ENCODE assay signal across 8 cellular contexts in the genomic region with DNA sequence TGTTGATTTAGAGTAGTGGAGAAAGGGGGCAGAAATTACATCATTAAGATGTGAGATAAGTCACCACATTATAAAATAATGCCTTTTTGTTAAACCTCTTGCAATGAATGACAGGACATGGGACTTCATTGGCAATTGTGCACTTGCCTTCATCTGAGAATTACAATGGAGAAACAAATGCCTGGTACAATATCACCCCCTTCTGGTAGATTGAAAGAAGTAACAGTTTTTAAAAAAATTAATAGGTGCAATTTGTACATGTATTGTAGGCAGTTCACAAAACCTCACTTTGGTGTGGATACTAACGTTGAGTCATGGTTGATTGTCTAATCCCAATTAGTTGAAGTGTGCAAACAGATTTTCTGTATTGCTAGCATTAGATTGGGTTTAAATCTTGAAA. TPM values are rescaled to one million over a fixed set of nuclear protein-coding genes. Genes with fewer than 3 reads are reported as not detected.
DNase-seq lines count a peak whose midpoint lies in the region; ATAC-seq, FAIRE-seq and TF ChIP-seq lines count a peak whose summit lies in the region.

No MANE protein-coding gene starts in this region.

- no peaks in the 10 kb centered on the region for H3K9me3 ChIP-seq in A549

- TF ChIP-seq POLR2A in A549 (IDR thresholded peaks at IDR 0.05; ENCODE audit: low read length): no peak

- peak; percentile 88 to 89 for TF ChIP-seq RAD21 in A549 (conservative IDR thresholded peaks at IDR 0.05 in 1 of 2, IDR thresholded peaks at IDR 0.05 in 1 of 2)

- TF ChIP-seq CTCF in A549 (IDR thresholded peaks at IDR 0.05) (peak; percentile 85), GM10248 (IDR thresholded peaks at IDR 0.05; ENCODE audit: control extremely low read depth, extremely low read depth, low read depth, missing control alignments) (peak; percentile 50)

- FAIRE-seq in A549 (lab: Jason Lieb, UNC): no peak
- peak; percentile 89 for FAIRE-seq in RCC 7860 (lab: Jason Lieb, UNC)

- CTCF ChIA-PET in A549 (lab: Yijun Ruan, JAX): interaction anchor here (0.6 to 9.3 kb wide), 27 partner anchors 10 to 570 kb away, joined by 3 to 161 read pairs (median 5); no protein-coding TSS in a partner anchor
- CTCF ChIA-PET in GM10248 (lab: Yijun Ruan, JAX): interaction anchor here (0.7 to 9.1 kb wide), 22 partner anchors 15 to 188 kb away, joined by 3 to 120 read pairs (median 4); partner anchors contain the start of gene GPR171

- H3K4me2 ChIP-seq in A549: no peak overlapping the region

- POLR2A ChIA-PET in A549 (lab: Yijun Ruan, JAX): no interaction called here
- POLR2A ChIA-PET in GM10248 (lab: Yijun Ruan, JAX): no interaction called here

- 2% methylated on average over 1 of the region's 1 CpG for WGBS in A549 (ENCODE audit: missing lambda C conversion rate)

- no peak overlapping the region for H3K4me3 ChIP-seq in A549
- H3K4me3 ChIP-seq in Jurkat, Clone E6-1 (ENCODE audit: low read length): no peak overlapping the region

- TF ChIP-seq EP300 in A549 (IDR thresholded peaks at IDR 0.05): no peak

- peaks cover 11% of the 10 kb centered on the region; the same call in 2 of the 3 replicates for H3K4me1 ChIP-seq in A549

- ATAC-seq in A549: peak; percentile 63 to 85; a peak in 3 of 6 replicates
- ATAC-seq in HG02763 (IDR thresholded peaks at IDR 0.05; ENCODE audit: unreplicated experiment): no peak

- H3K27ac ChIP-seq in A549: no peak overlapping the region

- peak; percentile 60 to 63 for DNase-seq in A549 (ENCODE audit: low read depth in 1 of 2, low spot score in 1 of 2)
- DNase-seq in GM10248 (ENCODE audit: extremely low spot score): peak; percentile 50
- DNase-seq in Jurkat, Clone E6-1 (ENCODE audit: low read depth, low spot score): peak; percentile 69
- peak; percentile 70 for DNase-seq in RCC 7860 (ENCODE audit: low spot score)
- DNase-seq in dedifferentiated amniotic fluid mesenchymal stem cell (ENCODE audit: extremely low spot score): peak; percentile 66
- DNase-seq in lung microvascular endothelial cell (ENCODE audit: low read depth in 2 of 2): peak; percentile 57 to 64
- no peak for DNase-seq in stimulated activated CD4-positive, alpha-beta T cell treated with anti-CD3 and anti-CD28 coated beads, Interleukin-15, amount 100 ng/mL, for 24 hours

TF ChIP-seq in A549, 52 proteins besides CTCF, POLR2A, EP300 and RAD21:
- peak; percentile 89 for TF ChIP-seq SMC3 (IDR thresholded peaks at IDR 0.05)
- TF ChIP-seq, protein P1, sequence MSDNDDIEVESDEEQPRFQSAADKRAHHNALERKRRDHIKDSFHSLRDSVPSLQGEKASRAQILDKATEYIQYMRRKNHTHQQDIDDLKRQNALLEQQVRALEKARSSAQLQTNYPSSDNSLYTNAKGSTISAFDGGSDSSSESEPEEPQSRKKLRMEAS (IDR thresholded peaks at IDR 0.05): no peak

RNA-seq across cellular contexts. Expression of gene P2RY14, which starts 4.6 kb away (rescaled TPM):
- not detected in 2 replicates for polyA plus RNA-seq in A549 (2011; rRNA removed)
- polyA plus RNA-seq in A549 (2012; cell fraction: cytosol; rRNA removed): not detected in 2 replicates
- not detected in 2 replicates for polyA plus RNA-seq in A549 (2012; cell fraction: nucleus; rRNA removed)
- not detected in 3 replicates for polyA plus RNA-seq in A549 (2017; fragmentation: RNase III; extraction: RNeasy Plus Mini Kit Qiagen cat#74134 plus additional on column Dnase treatment)
- polyA minus RNA-seq in A549 (2011; rRNA and poly(A)+ RNA removed): not detected in 2 replicates
- polyA plus RNA-seq in Jurkat, Clone E6-1 (2012; ENCODE audit: insufficient read depth, insufficient read length): not detected
- not detected in 2 replicates for total RNA-seq in lung microvascular endothelial cell

RNA-seq across cellular contexts. Expression of gene GPR87, which starts 33.7 kb away (rescaled TPM):
- polyA plus RNA-seq in A549 (2011; rRNA removed): 0.52 and 0.56 TPM in 2 replicates
- polyA plus RNA-seq in A549 (2012; cell fraction: cytosol; rRNA removed): 0.11 and 0.12 TPM in 2 replicates
- polyA plus RNA-seq in A549 (2012; cell fraction: nucleus; rRNA removed): 0.11 and 0.16 TPM in 2 replicates
- 0.41 to 0.66 TPM (median 0.41 TPM) in 3 replicates for polyA plus RNA-seq in A549 (2017; fragmentation: RNase III; extraction: RNeasy Plus Mini Kit Qiagen cat#74134 plus additional on column Dnase treatment)
- 0.17 TPM in 1 of 2 replicates, not detected in the other for polyA minus RNA-seq in A549 (2011; rRNA and poly(A)+ RNA removed)
- not detected for polyA plus RNA-seq in Jurkat, Clone E6-1 (2012; ENCODE audit: insufficient read depth, insufficient read length)
- not detected in 2 replicates for total RNA-seq in lung microvascular endothelial cell

RNA-seq across cellular contexts. Expression of gene P2RY13, which starts 46.4 kb away (rescaled TPM):
- polyA plus RNA-seq in A549 (2011; rRNA removed): not detected in 2 replicates
- polyA plus RNA-seq in A549 (2012; cell fraction: cytosol; rRNA removed): not detected in 2 replicates
- not detected in 2 replicates for polyA plus RNA-seq in A549 (2012; cell fraction: nucleus; rRNA removed)
- polyA plus RNA-seq in A549 (2017; fragmentation: RNase III; extraction: RNeasy Plus Mini Kit Qiagen cat#74134 plus additional on column Dnase treatment): not detected in 3 replicates
- not detected in 2 replicates for polyA minus RNA-seq in A549 (2011; rRNA and poly(A)+ RNA removed)
- polyA plus RNA-seq in Jurkat, Clone E6-1 (2012; ENCODE audit: insufficient read depth, insufficient read length): not detected
- not detected in 2 replicates for total RNA-seq in lung microvascular endothelial cell
